Comparison of ENCODE assay signal across 1 cellular context in the genomic region with DNA sequence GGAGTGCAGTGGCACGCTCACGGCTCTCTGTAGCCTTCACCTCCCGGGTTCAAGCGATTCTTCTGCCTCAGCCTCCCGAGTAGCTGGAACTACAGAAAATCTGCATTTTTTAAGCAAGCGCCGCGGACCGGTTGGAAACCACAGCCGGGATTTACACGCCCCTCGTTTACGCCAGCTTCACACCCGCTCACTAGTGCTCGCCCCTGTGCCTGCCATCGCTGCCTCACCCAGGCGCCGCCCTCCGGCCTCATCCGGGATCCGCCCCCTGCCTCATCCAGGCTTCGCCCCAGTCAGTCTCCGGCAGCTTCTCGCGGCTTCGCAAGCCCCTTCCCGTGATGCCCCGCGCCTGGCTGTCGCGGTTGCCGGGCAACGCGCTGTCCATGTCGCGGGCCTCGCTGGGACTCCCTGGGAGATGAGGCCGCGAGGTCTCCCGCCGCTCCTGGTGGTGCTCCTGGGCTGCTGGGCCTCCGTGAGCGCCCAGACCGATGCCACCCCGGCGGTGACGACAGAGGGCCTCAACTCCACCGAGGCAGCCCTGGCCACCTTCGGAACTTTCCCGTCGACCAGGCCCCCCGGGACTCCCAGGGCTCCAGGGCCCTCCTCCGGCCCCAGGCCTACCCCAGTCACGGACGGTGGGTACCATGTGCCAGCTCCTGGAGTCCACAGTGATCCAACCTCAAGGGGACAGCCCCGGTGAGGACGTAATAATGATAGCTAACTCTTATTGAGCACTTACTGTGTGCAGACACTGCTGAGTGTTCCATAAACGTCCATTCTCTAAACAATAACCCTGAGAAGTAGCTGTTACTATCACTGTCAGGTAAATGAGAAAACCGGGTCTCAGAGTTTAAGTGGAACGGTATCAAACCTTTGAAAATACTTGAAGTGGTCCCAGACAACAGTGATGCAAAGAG.
TF ChIP-seq lines count a peak whose summit lies in the region.

A gene (plus strand): TSS at position 359 of the 914 bp plus-strand sequence. CDS start 54 bp downstream, at position 413.

TF ChIP-seq in HepG2, 621 proteins besides CTCF, POLR2A, EP300 and RAD21 (continued from another document and continues in another):
- TF ChIP-seq SMAD1 (CRISPR knock-in tag; IDR thresholded peaks at IDR 0.05; ENCODE audit: borderline replicate concordance, low read depth) (peak; percentile 52; the same call in 1 of the 2 replicates), ZNF274 (CRISPR knock-in tag; IDR thresholded peaks at IDR 0.05) (peak; percentile 84; the same call in 1 of the 2 replicates), RFX3 (CRISPR knock-in tag; IDR thresholded peaks at IDR 0.05) (peak; percentile 90), ZNF713 (CRISPR knock-in tag; IDR thresholded peaks at IDR 0.05) (peak; percentile 86; the same call in 1 of the 2 replicates), BRCA1 (CRISPR knock-in tag; IDR thresholded peaks at IDR 0.05) (peak; percentile 75; the same call in 1 of the 2 replicates), ZKSCAN5 (CRISPR knock-in tag; IDR thresholded peaks at IDR 0.05) (no peak), ZBTB42 (CRISPR knock-in tag; IDR thresholded peaks at IDR 0.05) (0 out of 2 replicates have a peak, but pooled peaks have one; percentile 72), PAX8 (CRISPR knock-in tag; IDR thresholded peaks at IDR 0.05; ENCODE audit: borderline replicate concordance) (peak; percentile 85; the same call in 1 of the 2 replicates), GLI4 (CRISPR knock-in tag; IDR thresholded peaks at IDR 0.05; ENCODE audit: borderline replicate concordance) (peak; percentile 95; the same call in 1 of the 2 replicates), DNMT1 (CRISPR knock-in tag; IDR thresholded peaks at IDR 0.05) (0 out of 2 replicates have a peak, but pooled peaks have one; percentile 63), NCOA1 (CRISPR knock-in tag; IDR thresholded peaks at IDR 0.05) (no peak), ZFP36L2 (CRISPR knock-in tag; IDR thresholded peaks at IDR 0.05) (no peak; the same call in 1 of the 2 replicates), MXD4 (CRISPR knock-in tag; IDR thresholded peaks at IDR 0.05) (peak; percentile 72; the same call in 1 of the 2 replicates), ZNF510 (CRISPR knock-in tag; IDR thresholded peaks at IDR 0.05; ENCODE audit: low read depth) (0 out of 2 replicates have a peak, but pooled peaks have one; percentile 60), RNF2 (conservative IDR thresholded peaks at IDR 0.05; ENCODE audit: low read depth) (no peak), ZNF7 (CRISPR knock-in tag; IDR thresholded peaks at IDR 0.05) (no peak), GTF2F1 (IDR thresholded peaks at IDR 0.05; ENCODE audit: low read length) (no peak), ZNF143 (CRISPR knock-in tag; IDR thresholded peaks at IDR 0.05) (peak; percentile 93), TCF7 (IDR thresholded peaks at IDR 0.05; ENCODE audit: low read depth) (no peak), ZNF615 (CRISPR knock-in tag; IDR thresholded peaks at IDR 0.05; ENCODE audit: borderline replicate concordance) (no peak), ATF7 (IDR thresholded peaks at IDR 0.05) (no peak), ATF7 (CRISPR knock-in tag; IDR thresholded peaks at IDR 0.05) (peak; percentile 71; the same call in 1 of the 2 replicates), THYN1 (CRISPR knock-in tag; IDR thresholded peaks at IDR 0.05; ENCODE audit: borderline replicate concordance, low read depth) (no peak), SP1 (IDR thresholded peaks at IDR 0.05) (no peak), SP1 (CRISPR knock-in tag; IDR thresholded peaks at IDR 0.05) (peak; percentile 63), KDM6A (CRISPR knock-in tag; IDR thresholded peaks at IDR 0.05; ENCODE audit: low read depth) (no peak)
- TF ChIP-seq, protein P1, sequence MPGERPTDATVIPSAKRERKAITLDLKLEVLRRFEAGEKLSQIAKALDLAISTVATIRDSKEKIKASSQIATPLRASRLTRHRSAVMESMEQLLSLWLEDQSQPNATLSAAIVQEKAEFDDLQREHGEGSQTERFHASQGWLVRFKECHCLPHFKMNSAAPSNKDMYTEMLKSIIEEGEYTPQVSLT (CRISPR knock-in tag; IDR thresholded peaks at IDR 0.05; ENCODE audit: borderline replicate concordance, low read depth), result no peak
- TF ChIP-seq, protein P2, sequence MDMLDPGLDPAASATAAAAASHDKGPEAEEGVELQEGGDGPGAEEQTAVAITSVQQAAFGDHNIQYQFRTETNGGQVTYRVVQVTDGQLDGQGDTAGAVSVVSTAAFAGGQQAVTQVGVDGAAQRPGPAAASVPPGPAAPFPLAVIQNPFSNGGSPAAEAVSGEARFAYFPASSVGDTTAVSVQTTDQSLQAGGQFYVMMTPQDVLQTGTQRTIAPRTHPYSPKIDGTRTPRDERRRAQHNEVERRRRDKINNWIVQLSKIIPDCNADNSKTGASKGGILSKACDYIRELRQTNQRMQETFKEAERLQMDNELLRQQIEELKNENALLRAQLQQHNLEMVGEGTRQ (IDR thresholded peaks at IDR 0.05; ENCODE audit: low read depth, low read length), result no peak
- TF ChIP-seq, protein P2 (CRISPR knock-in tag; IDR thresholded peaks at IDR 0.05; ENCODE audit: borderline replicate concordance), result peak; percentile 33; the same call in 1 of the 2 replicates
- TF ChIP-seq, protein P3, sequence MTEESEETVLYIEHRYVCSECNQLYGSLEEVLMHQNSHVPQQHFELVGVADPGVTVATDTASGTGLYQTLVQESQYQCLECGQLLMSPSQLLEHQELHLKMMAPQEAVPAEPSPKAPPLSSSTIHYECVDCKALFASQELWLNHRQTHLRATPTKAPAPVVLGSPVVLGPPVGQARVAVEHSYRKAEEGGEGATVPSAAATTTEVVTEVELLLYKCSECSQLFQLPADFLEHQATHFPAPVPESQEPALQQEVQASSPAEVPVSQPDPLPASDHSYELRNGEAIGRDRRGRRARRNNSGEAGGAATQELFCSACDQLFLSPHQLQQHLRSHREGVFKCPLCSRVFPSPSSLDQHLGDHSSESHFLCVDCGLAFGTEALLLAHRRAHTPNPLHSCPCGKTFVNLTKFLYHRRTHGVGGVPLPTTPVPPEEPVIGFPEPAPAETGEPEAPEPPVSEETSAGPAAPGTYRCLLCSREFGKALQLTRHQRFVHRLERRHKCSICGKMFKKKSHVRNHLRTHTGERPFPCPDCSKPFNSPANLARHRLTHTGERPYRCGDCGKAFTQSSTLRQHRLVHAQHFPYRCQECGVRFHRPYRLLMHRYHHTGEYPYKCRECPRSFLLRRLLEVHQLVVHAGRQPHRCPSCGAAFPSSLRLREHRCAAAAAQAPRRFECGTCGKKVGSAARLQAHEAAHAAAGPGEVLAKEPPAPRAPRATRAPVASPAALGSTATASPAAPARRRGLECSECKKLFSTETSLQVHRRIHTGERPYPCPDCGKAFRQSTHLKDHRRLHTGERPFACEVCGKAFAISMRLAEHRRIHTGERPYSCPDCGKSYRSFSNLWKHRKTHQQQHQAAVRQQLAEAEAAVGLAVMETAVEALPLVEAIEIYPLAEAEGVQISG (CRISPR knock-in tag; IDR thresholded peaks at IDR 0.05), result peak; percentile 53; the same call in 1 of the 2 replicates
- TF ChIP-seq, protein P4, sequence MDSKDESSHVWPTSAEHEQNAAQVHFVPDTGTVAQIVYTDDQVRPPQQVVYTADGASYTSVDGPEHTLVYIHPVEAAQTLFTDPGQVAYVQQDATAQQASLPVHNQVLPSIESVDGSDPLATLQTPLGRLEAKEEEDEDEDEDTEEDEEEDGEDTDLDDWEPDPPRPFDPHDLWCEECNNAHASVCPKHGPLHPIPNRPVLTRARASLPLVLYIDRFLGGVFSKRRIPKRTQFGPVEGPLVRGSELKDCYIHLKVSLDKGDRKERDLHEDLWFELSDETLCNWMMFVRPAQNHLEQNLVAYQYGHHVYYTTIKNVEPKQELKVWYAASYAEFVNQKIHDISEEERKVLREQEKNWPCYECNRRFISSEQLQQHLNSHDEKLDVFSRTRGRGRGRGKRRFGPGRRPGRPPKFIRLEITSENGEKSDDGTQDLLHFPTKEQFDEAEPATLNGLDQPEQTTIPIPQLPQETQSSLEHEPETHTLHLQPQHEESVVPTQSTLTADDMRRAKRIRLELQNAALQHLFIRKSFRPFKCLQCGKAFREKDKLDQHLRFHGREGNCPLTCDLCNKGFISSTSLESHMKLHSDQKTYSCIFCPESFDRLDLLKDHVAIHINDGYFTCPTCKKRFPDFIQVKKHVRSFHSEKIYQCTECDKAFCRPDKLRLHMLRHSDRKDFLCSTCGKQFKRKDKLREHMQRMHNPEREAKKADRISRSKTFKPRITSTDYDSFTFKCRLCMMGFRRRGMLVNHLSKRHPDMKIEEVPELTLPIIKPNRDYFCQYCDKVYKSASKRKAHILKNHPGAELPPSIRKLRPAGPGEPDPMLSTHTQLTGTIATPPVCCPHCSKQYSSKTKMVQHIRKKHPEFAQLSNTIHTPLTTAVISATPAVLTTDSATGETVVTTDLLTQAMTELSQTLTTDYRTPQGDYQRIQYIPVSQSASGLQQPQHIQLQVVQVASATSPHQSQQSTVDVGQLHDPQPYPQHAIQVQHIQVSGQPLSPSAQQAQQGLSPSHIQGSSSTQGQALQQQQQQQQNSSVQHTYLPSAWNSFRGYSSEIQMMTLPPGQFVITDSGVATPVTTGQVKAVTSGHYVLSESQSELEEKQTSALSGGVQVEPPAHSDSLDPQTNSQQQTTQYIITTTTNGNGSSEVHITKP (CRISPR knock-in tag; IDR thresholded peaks at IDR 0.05; ENCODE audit: low read depth), result no peak
- TF ChIP-seq, protein P5, sequence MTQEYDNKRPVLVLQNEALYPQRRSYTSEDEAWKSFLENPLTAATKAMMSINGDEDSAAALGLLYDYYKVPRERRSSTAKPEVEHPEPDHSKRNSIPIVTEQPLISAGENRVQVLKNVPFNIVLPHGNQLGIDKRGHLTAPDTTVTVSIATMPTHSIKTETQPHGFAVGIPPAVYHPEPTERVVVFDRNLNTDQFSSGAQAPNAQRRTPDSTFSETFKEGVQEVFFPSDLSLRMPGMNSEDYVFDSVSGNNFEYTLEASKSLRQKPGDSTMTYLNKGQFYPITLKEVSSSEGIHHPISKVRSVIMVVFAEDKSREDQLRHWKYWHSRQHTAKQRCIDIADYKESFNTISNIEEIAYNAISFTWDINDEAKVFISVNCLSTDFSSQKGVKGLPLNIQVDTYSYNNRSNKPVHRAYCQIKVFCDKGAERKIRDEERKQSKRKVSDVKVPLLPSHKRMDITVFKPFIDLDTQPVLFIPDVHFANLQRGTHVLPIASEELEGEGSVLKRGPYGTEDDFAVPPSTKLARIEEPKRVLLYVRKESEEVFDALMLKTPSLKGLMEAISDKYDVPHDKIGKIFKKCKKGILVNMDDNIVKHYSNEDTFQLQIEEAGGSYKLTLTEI (CRISPR knock-in tag; conservative IDR thresholded peaks at IDR 0.05), result no peak
- TF ChIP-seq, protein P6, sequence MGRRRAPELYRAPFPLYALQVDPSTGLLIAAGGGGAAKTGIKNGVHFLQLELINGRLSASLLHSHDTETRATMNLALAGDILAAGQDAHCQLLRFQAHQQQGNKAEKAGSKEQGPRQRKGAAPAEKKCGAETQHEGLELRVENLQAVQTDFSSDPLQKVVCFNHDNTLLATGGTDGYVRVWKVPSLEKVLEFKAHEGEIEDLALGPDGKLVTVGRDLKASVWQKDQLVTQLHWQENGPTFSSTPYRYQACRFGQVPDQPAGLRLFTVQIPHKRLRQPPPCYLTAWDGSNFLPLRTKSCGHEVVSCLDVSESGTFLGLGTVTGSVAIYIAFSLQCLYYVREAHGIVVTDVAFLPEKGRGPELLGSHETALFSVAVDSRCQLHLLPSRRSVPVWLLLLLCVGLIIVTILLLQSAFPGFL (CRISPR knock-in tag; IDR thresholded peaks at IDR 0.05), result no peak
- TF ChIP-seq, protein P7, sequence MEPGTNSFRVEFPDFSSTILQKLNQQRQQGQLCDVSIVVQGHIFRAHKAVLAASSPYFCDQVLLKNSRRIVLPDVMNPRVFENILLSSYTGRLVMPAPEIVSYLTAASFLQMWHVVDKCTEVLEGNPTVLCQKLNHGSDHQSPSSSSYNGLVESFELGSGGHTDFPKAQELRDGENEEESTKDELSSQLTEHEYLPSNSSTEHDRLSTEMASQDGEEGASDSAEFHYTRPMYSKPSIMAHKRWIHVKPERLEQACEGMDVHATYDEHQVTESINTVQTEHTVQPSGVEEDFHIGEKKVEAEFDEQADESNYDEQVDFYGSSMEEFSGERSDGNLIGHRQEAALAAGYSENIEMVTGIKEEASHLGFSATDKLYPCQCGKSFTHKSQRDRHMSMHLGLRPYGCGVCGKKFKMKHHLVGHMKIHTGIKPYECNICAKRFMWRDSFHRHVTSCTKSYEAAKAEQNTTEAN (CRISPR knock-in tag; conservative IDR thresholded peaks at IDR 0.05), result peak; percentile 97
- TF ChIP-seq, protein P8, sequence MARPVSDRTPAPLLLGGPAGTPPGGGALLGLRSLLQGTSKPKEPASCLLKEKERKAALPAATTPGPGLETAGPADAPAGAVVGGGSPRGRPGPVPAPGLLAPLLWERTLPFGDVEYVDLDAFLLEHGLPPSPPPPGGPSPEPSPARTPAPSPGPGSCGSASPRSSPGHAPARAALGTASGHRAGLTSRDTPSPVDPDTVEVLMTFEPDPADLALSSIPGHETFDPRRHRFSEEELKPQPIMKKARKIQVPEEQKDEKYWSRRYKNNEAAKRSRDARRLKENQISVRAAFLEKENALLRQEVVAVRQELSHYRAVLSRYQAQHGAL (CRISPR knock-in tag; IDR thresholded peaks at IDR 0.05; ENCODE audit: not compliant biosample characterization), result no peak
- TF ChIP-seq, protein P9, sequence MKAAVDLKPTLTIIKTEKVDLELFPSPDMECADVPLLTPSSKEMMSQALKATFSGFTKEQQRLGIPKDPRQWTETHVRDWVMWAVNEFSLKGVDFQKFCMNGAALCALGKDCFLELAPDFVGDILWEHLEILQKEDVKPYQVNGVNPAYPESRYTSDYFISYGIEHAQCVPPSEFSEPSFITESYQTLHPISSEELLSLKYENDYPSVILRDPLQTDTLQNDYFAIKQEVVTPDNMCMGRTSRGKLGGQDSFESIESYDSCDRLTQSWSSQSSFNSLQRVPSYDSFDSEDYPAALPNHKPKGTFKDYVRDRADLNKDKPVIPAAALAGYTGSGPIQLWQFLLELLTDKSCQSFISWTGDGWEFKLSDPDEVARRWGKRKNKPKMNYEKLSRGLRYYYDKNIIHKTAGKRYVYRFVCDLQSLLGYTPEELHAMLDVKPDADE (CRISPR knock-in tag; IDR thresholded peaks at IDR 0.05), result no peak
- TF ChIP-seq, protein P10, sequence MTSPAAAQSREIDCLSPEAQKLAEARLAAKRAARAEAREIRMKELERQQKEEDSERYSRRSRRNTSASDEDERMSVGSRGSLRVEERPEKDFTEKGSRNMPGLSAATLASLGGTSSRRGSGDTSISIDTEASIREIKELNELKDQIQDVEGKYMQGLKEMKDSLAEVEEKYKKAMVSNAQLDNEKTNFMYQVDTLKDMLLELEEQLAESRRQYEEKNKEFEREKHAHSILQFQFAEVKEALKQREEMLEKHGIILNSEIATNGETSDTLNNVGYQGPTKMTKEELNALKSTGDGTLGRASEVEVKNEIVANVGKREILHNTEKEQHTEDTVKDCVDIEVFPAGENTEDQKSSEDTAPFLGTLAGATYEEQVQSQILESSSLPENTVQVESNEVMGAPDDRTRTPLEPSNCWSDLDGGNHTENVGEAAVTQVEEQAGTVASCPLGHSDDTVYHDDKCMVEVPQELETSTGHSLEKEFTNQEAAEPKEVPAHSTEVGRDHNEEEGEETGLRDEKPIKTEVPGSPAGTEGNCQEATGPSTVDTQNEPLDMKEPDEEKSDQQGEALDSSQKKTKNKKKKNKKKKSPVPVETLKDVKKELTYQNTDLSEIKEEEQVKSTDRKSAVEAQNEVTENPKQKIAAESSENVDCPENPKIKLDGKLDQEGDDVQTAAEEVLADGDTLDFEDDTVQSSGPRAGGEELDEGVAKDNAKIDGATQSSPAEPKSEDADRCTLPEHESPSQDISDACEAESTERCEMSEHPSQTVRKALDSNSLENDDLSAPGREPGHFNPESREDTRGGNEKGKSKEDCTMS (CRISPR knock-in tag; conservative IDR thresholded peaks at IDR 0.05), result no peak
